Comparison of ENCODE assay signal across 1 cellular context in the genomic region with DNA sequence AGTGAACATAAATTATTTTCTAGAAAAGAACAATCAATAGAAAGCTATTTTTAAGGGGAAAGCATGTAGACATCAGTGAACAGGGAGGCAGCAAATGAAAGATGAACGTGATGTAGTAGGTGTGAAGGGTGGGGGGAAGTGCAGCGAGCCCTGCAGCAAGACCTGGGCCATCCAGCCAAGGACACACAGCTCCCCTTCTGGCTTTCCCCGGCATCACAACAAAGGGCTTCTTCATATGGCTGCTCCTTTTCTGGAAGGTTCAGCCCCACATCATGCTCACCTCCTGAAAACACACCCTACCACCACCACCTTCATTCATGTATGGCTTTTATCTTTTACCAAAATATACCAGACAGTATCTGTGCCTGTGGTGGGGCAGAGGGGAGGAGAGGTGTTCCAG.
TF ChIP-seq lines count a peak whose summit lies in the region.

No MANE protein-coding gene starts in this region.

TF ChIP-seq in H1, 55 proteins besides CTCF, POLR2A, EP300 and RAD21:
- TF ChIP-seq CHD2 (IDR thresholded peaks at IDR 0.05; ENCODE audit: low read length) (no peak), POLR2AphosphoS5 (IDR thresholded peaks at IDR 0.05; ENCODE audit: low read depth, low read length) (no peak), ASH2L (IDR thresholded peaks at IDR 0.05; ENCODE audit: low read length) (no peak), BRCA1 (IDR thresholded peaks at IDR 0.05; ENCODE audit: low read depth, low read length) (no peak), TAF7 (optimal IDR thresholded peaks at IDR 0.05; ENCODE audit: borderline replicate concordance, low read depth, low read length) (no peak), MAFK (IDR thresholded peaks at IDR 0.05; ENCODE audit: low read depth, low read length) (no peak), CHD1 (IDR thresholded peaks at IDR 0.05; ENCODE audit: low read depth, low read length) (no peak), TBP (IDR thresholded peaks at IDR 0.05; ENCODE audit: low read depth, low read length) (no peak), SIX5 (IDR thresholded peaks at IDR 0.05; ENCODE audit: low read depth, low read length) (no peak)
- TF ChIP-seq, protein P1, sequence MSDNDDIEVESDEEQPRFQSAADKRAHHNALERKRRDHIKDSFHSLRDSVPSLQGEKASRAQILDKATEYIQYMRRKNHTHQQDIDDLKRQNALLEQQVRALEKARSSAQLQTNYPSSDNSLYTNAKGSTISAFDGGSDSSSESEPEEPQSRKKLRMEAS (IDR thresholded peaks at IDR 0.05): no peak
